8 cellular contexts compared by ENCODE assay signal in the genomic region with DNA sequence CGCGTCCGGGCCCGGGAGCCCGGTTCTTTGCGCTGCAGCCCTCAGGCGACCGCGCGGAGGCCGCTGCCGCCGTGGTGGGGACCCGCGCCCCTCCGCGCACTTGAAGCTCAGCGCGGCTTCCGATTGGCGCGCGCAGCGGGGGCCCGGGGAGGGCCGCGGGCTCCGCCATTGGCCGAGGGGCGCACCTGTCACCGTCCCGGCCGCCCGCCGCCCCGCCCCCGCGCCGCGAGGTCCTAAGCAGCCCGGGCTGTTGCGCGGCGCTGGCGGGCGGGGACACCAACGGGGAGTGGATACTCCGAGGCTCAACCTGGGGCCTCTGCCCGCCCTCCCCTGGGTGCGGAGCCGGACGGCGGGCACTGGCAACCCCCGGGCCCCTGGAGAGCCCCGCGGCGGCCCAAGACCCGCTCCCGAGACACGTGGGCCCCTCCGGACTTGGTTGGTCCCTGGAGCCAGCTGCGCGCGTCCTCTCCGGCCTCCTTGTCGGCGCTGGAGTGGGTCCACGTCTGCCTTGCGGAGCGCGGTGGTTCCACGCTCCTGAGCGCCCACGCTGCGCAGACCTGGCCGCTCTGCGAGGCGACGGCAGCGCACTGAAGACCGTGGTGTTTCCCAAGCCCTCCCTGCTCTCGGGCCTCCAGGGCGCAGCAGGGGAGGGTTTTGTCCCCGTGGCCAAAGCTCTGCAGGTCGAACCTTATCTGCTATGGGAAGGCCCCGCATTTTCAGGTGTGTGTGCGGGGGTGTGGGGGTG. TPM values are rescaled to one million over a fixed set of nuclear protein-coding genes. Genes with fewer than 3 reads are reported as not detected.
DNase-seq lines count a peak whose midpoint lies in the region; ATAC-seq and TF ChIP-seq lines count a peak whose summit lies in the region.

A gene (minus strand): TSS at position 76 of the 745 bp plus-strand sequence. CDS start 313 bp downstream, outside the sequence.

- peak within 1 kb of the TSS; percentile 34 to 66 (median 65) for H3K4me3 Mint-ChIP-seq in CD4-positive, CD25-positive, alpha-beta regulatory T cell
- H3K4me3 Mint-ChIP-seq in activated CD8-positive, alpha-beta memory T cell treated with anti-CD3 and anti-CD28 coated beads, Interleukin-2, amount 10 ng/mL, durations not matched to agents 7 days and 5 days, result no peak within 1 kb of the TSS
- peak within 1 kb of the TSS; percentile 58 for H3K4me3 Mint-ChIP-seq in osteocyte (ENCODE audit: unreplicated experiment)

- CTCF ChIA-PET in activated CD8-positive, alpha-beta memory T cell treated with anti-CD3 and anti-CD28 coated beads, Interleukin-2, amount 10 ng/mL, durations not matched to agents 7 days and 5 days (lab: Charles Lee), result no interaction called here

- no peak within 1 kb of the TSS for H3K27ac Mint-ChIP-seq in CD4-positive, CD25-positive, alpha-beta regulatory T cell
- peak within 1 kb of the TSS; percentile 24 for H3K27ac Mint-ChIP-seq in activated CD8-positive, alpha-beta memory T cell treated with anti-CD3 and anti-CD28 coated beads, Interleukin-2, amount 10 ng/mL, durations not matched to agents 7 days and 5 days
- H3K27ac Mint-ChIP-seq in osteocyte (ENCODE audit: unreplicated experiment), result no peak within 1 kb of the TSS

- H3K9me3 ChIP-seq in CD4-positive, CD25-positive, alpha-beta regulatory T cell (ENCODE audit: control insufficient read depth in 2 of 2, low read length in 2 of 2), result no peaks in the 10 kb centered on the region

- H3K27ac ChIP-seq in CD4-positive, CD25-positive, alpha-beta regulatory T cell (ENCODE audit: insufficient read depth, low read length, poor library complexity, severe bottlenecking), result no peak within 1 kb of the TSS

- H3K4me1 Mint-ChIP-seq in CD4-positive, CD25-positive, alpha-beta regulatory T cell, result peaks cover 0 to 19% (median 11%) of the 10 kb centered on the region in 4 donors
- H3K4me1 Mint-ChIP-seq in activated CD8-positive, alpha-beta memory T cell treated with anti-CD3 and anti-CD28 coated beads, Interleukin-2, amount 10 ng/mL, durations not matched to agents 7 days and 5 days, result peaks cover 10% of the 10 kb centered on the region
- H3K4me1 Mint-ChIP-seq in osteocyte (ENCODE audit: unreplicated experiment), result peaks cover 7% of the 10 kb centered on the region

- ATAC-seq in CD4-positive, CD25-positive, alpha-beta regulatory T cell (ENCODE audit: low read depth in 2 of 2), result peak; percentile 63 to 64
- peak; percentile 82 for ATAC-seq in GM19035 (IDR thresholded peaks at IDR 0.05; ENCODE audit: unreplicated experiment)
- ATAC-seq in HG03097 (IDR thresholded peaks at IDR 0.05; ENCODE audit: low FRiP score, unreplicated experiment), result peak; percentile 53
- ATAC-seq in activated CD8-positive, alpha-beta memory T cell treated with anti-CD3 and anti-CD28 coated beads, Interleukin-2, amount 10 ng/mL, durations not matched to agents 7 days and 5 days, result peak; percentile 85

- no peaks in the 10 kb centered on the region for H3K36me3 ChIP-seq in CD4-positive, CD25-positive, alpha-beta regulatory T cell (ENCODE audit: control insufficient read depth, insufficient read depth, low read length)

- peaks cover 0 to 2% (median 0%) of the 10 kb centered on the region in 7 donors for H3K9me3 Mint-ChIP-seq in CD4-positive, CD25-positive, alpha-beta regulatory T cell
- no peaks in the 10 kb centered on the region for H3K9me3 Mint-ChIP-seq in activated CD8-positive, alpha-beta memory T cell treated with anti-CD3 and anti-CD28 coated beads, Interleukin-2, amount 10 ng/mL, durations not matched to agents 7 days and 5 days (ENCODE audit: low read depth)
- H3K9me3 Mint-ChIP-seq in osteocyte (ENCODE audit: unreplicated experiment), result no peaks in the 10 kb centered on the region

- peaks cover 19% of the 10 kb centered on the region for H3K4me1 ChIP-seq in CD4-positive, CD25-positive, alpha-beta regulatory T cell (ENCODE audit: control insufficient read depth, insufficient read depth, low read length, poor library complexity, severe bottlenecking)

- TF ChIP-seq CTCF in fibroblast of pulmonary artery (IDR thresholded peaks at IDR 0.05; ENCODE audit: low read length, missing control alignments) (no peak), osteocyte (IDR thresholded peaks at IDR 0.05) (no peak)

- H3K27me3 ChIP-seq in CD4-positive, CD25-positive, alpha-beta regulatory T cell (ENCODE audit: control insufficient read depth, insufficient read depth, low read length), result peaks cover 29% of the 10 kb centered on the region

- no peaks in the 10 kb centered on the region for H3K36me3 Mint-ChIP-seq in CD4-positive, CD25-positive, alpha-beta regulatory T cell
- H3K36me3 Mint-ChIP-seq in activated CD8-positive, alpha-beta memory T cell treated with anti-CD3 and anti-CD28 coated beads, Interleukin-2, amount 10 ng/mL, durations not matched to agents 7 days and 5 days, result no peaks in the 10 kb centered on the region
- H3K36me3 Mint-ChIP-seq in osteocyte (ENCODE audit: unreplicated experiment), result no peaks in the 10 kb centered on the region

- no peak within 1 kb of the TSS for H3K4me3 ChIP-seq in CD4-positive, CD25-positive, alpha-beta regulatory T cell (ENCODE audit: low read depth, low read length)
- peak within 1 kb of the TSS; percentile 2 for H3K4me3 ChIP-seq in fibroblast of pulmonary artery (replicated peaks; ENCODE audit: low read depth, low read length)

- H3K27me3 Mint-ChIP-seq in CD4-positive, CD25-positive, alpha-beta regulatory T cell, result peaks cover 81% of the 10 kb centered on the region
- H3K27me3 Mint-ChIP-seq in activated CD8-positive, alpha-beta memory T cell treated with anti-CD3 and anti-CD28 coated beads, Interleukin-2, amount 10 ng/mL, durations not matched to agents 7 days and 5 days, result peaks cover 86% of the 10 kb centered on the region
- H3K27me3 Mint-ChIP-seq in osteocyte (ENCODE audit: unreplicated experiment), result peaks cover 79% of the 10 kb centered on the region

- DNase-seq in CD4-positive, CD25-positive, alpha-beta regulatory T cell, result peak; percentile 13 to 62 (median 30)
- peak; percentile 86 for DNase-seq in NCI-H2171 treated with DMSO at 0.1 percent for 48 hours (lab: John Stamatoyannopoulos, UW)
- peak; percentile 46 for DNase-seq in activated CD8-positive, alpha-beta memory T cell treated with anti-CD3 and anti-CD28 coated beads, Interleukin-2, amount 10 ng/mL, durations not matched to agents 7 days and 5 days
- no peak for DNase-seq in fibroblast of pulmonary artery (ENCODE audit: low read depth)
- DNase-seq in osteocyte (ENCODE audit: extremely low spot score, unreplicated experiment), result no peak
- no peak for DNase-seq in NOMO-1 (lab: John Stamatoyannopoulos, UW; ENCODE audit: unreplicated experiment in 2 of 2)

RNA-seq across cellular contexts. Expression of the gene that starts here (rescaled TPM):
- 0.67 TPM for total RNA-seq in CD4-positive, CD25-positive, alpha-beta regulatory T cell
- not detected for polyA plus RNA-seq in CD4-positive, CD25-positive, alpha-beta regulatory T cell
- not detected for total RNA-seq in activated CD8-positive, alpha-beta memory T cell treated with anti-CD3 and anti-CD28 coated beads, Interleukin-2, amount 10 ng/mL, durations not matched to agents 7 days and 5 days
- not detected in 2 replicates for total RNA-seq in osteocyte

Comparison
In these comparisons a context has a peak if more than half of its experiments do, and no peak if none do; other contexts are left out.
1. Peak in DNase-seq and ATAC-seq in CD4-positive, CD25-positive, alpha-beta regulatory T cell; RNA of the gene not detected or under 1 TPM.
2. Peak in DNase-seq and ATAC-seq in activated CD8-positive, alpha-beta memory T cell treated with anti-CD3 and anti-CD28 coated beads, Interleukin-2, amount 10 ng/mL, durations not matched to agents 7 days and 5 days; RNA of the gene not detected or under 1 TPM.